Comparison of ENCODE assay signal across 1 cellular context in the genomic region with DNA sequence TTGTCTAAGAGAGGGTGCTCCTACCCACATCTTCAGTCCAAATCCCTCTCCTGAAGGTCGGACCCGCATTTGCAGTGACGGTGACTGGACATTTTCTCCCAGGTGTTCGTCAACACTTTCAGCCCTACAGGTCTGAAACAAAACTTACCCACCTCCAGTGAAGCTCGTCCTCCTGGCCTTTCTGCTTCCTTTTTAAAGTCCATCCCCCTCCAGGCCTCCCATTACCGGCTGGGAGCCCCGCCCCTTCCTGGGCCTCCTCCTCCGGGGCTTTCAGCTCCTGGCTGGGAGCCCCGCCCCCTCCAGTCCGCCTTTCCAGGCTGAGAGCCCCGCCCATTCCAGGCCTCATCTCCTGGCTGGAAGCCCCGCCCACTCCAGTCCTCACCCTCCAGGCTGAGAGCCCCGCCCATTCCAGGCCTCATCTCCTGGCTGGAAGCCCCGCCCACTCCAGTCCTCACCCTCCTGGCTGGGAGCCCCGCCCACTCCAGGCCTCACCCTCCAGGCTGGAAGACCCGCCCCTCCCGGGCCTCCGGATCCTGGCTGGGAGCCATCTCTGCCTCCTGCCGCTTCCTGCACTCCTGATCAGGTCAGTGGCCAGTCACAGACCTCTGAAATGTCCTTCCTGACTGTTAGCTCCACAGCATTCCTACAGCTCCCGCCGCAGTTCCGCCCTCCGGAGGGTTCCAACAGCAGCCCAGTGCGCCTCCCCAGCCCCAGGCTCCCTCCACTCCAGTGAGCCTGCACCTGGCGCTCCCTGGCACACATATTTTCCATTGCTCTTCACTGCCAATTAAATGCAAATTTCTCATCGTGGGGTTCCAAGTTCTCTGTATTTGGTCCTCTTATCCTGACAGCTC.
TF ChIP-seq lines count a peak whose summit lies in the region.

No MANE protein-coding gene starts in this region.

TF ChIP-seq in HEK293, 187 proteins besides CTCF, POLR2A, EP300 and RAD21 (continued from another document):
- TF ChIP-seq ZSCAN30 (tag by site-specific recombination; IDR thresholded peaks at IDR 0.05) (no peak), ZNF664 (tag by site-specific recombination; IDR thresholded peaks at IDR 0.05) (no peak), ZNF548 (tag by site-specific recombination; IDR thresholded peaks at IDR 0.05) (no peak), GLIS1 (tag by site-specific recombination; IDR thresholded peaks at IDR 0.05) (peak; percentile 88), ZNF121 (tag by site-specific recombination; IDR thresholded peaks at IDR 0.05) (no peak), ZNF341 (tag by site-specific recombination; IDR thresholded peaks at IDR 0.05; ENCODE audit: low read depth) (peak; percentile 99), WT1 (tag by site-specific recombination; IDR thresholded peaks at IDR 0.05) (peak; percentile 57), SP3 (tag by site-specific recombination; IDR thresholded peaks at IDR 0.05) (peak; percentile 85), MZF1 (tag by site-specific recombination; IDR thresholded peaks at IDR 0.05; ENCODE audit: borderline replicate concordance) (no peak), ZNF423 (tag by site-specific recombination; IDR thresholded peaks at IDR 0.05) (no peak), ZBTB11 (tag by site-specific recombination; conservative IDR thresholded peaks at IDR 0.05; ENCODE audit: low read depth) (no peak), SP7 (tag by site-specific recombination; IDR thresholded peaks at IDR 0.05) (peak; percentile 73), ZNF335 (tag by site-specific recombination; conservative IDR thresholded peaks at IDR 0.05) (peak; percentile 90), ZNF629 (tag by site-specific recombination; IDR thresholded peaks at IDR 0.05) (0 out of 2 replicates have a peak, but pooled peaks have one; percentile 20)
- TF ChIP-seq, protein P1, sequence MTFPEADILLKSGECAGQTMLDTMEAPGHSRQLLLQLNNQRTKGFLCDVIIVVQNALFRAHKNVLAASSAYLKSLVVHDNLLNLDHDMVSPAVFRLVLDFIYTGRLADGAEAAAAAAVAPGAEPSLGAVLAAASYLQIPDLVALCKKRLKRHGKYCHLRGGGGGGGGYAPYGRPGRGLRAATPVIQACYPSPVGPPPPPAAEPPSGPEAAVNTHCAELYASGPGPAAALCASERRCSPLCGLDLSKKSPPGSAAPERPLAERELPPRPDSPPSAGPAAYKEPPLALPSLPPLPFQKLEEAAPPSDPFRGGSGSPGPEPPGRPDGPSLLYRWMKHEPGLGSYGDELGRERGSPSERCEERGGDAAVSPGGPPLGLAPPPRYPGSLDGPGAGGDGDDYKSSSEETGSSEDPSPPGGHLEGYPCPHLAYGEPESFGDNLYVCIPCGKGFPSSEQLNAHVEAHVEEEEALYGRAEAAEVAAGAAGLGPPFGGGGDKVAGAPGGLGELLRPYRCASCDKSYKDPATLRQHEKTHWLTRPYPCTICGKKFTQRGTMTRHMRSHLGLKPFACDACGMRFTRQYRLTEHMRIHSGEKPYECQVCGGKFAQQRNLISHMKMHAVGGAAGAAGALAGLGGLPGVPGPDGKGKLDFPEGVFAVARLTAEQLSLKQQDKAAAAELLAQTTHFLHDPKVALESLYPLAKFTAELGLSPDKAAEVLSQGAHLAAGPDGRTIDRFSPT (tag by site-specific recombination; IDR thresholded peaks at IDR 0.05): 0 out of 2 replicates have a peak, but pooled peaks have one; percentile 43
